Comparison of ENCODE assay signal across 1 cellular context in the genomic region with DNA sequence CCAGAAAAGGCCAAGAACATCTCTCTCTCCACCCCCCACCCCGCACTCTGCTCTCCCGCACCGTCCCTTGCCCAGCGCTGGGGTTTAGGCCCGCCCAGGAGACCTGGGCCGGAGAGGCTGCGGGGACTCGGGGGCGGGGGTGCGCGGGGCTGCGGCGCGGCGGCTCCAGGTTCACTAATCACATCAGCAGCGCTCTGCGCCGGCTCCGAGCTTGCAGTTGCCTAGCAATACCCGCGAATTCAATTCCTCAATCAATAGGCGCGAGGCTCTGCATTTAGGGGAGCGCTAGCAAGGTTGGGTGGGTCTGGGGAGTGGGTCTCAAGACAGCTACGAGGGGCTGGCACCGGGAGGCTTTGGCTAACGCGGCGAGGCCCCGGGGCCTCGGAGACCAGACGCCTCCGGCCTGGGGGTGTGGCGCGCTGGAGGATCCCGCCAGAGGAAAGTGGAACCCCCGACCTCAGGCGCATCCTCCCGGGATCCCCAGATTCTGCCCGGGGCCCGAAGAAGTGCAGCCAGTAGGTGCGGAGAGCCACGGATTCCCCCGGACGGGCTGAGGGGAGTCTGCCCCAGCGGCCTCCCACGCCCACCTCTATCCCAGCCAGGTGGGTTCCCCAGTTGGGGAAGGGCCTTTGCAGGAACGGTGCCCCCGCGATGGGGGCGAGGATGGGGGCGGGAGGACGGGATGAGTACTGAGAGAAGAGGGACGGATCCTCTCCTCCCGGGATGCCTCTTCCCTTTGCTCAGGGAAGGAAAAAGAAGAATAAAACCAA.
TF ChIP-seq lines count a peak whose summit lies in the region.

No MANE protein-coding gene starts in this region.

TF ChIP-seq in neural cell, 6 proteins besides CTCF, POLR2A, EP300 and RAD21 (continued from another document):
- TF ChIP-seq, protein P1, sequence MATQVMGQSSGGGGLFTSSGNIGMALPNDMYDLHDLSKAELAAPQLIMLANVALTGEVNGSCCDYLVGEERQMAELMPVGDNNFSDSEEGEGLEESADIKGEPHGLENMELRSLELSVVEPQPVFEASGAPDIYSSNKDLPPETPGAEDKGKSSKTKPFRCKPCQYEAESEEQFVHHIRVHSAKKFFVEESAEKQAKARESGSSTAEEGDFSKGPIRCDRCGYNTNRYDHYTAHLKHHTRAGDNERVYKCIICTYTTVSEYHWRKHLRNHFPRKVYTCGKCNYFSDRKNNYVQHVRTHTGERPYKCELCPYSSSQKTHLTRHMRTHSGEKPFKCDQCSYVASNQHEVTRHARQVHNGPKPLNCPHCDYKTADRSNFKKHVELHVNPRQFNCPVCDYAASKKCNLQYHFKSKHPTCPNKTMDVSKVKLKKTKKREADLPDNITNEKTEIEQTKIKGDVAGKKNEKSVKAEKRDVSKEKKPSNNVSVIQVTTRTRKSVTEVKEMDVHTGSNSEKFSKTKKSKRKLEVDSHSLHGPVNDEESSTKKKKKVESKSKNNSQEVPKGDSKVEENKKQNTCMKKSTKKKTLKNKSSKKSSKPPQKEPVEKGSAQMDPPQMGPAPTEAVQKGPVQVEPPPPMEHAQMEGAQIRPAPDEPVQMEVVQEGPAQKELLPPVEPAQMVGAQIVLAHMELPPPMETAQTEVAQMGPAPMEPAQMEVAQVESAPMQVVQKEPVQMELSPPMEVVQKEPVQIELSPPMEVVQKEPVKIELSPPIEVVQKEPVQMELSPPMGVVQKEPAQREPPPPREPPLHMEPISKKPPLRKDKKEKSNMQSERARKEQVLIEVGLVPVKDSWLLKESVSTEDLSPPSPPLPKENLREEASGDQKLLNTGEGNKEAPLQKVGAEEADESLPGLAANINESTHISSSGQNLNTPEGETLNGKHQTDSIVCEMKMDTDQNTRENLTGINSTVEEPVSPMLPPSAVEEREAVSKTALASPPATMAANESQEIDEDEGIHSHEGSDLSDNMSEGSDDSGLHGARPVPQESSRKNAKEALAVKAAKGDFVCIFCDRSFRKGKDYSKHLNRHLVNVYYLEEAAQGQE (IDR thresholded peaks at IDR 0.05; ENCODE audit: borderline replicate concordance): no peak
- TF ChIP-seq POLR2AphosphoS5 (IDR thresholded peaks at IDR 0.05) (no peak), TAF1 (IDR thresholded peaks at IDR 0.05; ENCODE audit: low read depth) (no peak)
